ENCODE assay signal across 2 cellular contexts in the genomic region with DNA sequence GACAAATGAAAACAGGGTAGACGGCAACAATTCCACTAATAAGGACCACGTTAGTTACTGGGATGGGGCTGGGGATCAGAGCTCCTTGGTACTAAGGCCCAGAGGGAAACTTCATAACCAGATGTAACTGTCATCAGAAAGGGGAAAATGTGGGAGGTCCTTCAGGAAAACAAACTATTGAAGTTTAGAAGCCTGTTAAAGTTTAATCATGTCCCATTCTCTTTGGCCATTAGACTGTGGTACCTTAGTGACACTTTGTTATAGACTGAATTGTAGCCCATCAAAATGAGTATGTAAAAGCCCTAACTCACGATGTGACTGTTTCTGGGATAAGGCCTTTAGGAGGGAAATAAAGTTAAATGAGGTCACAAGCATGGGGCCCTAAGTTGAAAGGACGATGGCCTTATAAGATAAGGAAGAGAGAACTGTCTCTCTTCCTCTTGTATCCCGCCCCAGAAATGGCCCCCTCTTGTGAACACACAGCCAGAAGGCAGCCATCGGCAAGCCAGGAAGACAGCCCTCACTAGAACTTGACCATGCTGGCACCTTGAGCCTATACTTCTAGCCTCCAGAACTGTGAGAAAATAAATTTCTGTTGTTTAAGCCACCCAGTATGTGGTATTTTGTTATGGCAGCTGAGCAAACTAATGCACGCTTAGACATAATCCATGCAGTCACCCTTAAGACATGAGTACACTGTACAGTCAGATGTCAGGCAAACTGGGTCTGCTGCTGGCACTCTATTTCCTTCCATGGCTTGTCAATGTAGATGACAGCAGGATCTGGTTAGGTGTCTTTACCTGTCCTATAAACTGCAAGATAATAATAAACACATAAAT.
A peak's percentile ranks its signal among the peaks of the same experiment; 100 is the strongest.
TF ChIP-seq lines count a peak whose summit lies in the region.

No MANE protein-coding gene starts in this region.

TF ChIP-seq in liver, 16 proteins besides CTCF, POLR2A, EP300 and RAD21 (continued from another document):
- TF ChIP-seq JUND (IDR thresholded peaks at IDR 0.05) = no peak
- TF ChIP-seq YY1 (IDR thresholded peaks at IDR 0.05) = peak; percentile 84
- no peak for TF ChIP-seq NR2F2 (IDR thresholded peaks at IDR 0.05)
- no peak for TF ChIP-seq FOXA2 (IDR thresholded peaks at IDR 0.05)
- no peak for TF ChIP-seq GABPA (IDR thresholded peaks at IDR 0.05 in 1 of 2, conservative IDR thresholded peaks at IDR 0.05 in 1 of 2)
- TF ChIP-seq, protein P1, sequence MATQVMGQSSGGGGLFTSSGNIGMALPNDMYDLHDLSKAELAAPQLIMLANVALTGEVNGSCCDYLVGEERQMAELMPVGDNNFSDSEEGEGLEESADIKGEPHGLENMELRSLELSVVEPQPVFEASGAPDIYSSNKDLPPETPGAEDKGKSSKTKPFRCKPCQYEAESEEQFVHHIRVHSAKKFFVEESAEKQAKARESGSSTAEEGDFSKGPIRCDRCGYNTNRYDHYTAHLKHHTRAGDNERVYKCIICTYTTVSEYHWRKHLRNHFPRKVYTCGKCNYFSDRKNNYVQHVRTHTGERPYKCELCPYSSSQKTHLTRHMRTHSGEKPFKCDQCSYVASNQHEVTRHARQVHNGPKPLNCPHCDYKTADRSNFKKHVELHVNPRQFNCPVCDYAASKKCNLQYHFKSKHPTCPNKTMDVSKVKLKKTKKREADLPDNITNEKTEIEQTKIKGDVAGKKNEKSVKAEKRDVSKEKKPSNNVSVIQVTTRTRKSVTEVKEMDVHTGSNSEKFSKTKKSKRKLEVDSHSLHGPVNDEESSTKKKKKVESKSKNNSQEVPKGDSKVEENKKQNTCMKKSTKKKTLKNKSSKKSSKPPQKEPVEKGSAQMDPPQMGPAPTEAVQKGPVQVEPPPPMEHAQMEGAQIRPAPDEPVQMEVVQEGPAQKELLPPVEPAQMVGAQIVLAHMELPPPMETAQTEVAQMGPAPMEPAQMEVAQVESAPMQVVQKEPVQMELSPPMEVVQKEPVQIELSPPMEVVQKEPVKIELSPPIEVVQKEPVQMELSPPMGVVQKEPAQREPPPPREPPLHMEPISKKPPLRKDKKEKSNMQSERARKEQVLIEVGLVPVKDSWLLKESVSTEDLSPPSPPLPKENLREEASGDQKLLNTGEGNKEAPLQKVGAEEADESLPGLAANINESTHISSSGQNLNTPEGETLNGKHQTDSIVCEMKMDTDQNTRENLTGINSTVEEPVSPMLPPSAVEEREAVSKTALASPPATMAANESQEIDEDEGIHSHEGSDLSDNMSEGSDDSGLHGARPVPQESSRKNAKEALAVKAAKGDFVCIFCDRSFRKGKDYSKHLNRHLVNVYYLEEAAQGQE (IDR thresholded peaks at IDR 0.05) = peak; percentile 32
- no peak for TF ChIP-seq TAF1 (conservative IDR thresholded peaks at IDR 0.05)
- TF ChIP-seq, protein P2, sequence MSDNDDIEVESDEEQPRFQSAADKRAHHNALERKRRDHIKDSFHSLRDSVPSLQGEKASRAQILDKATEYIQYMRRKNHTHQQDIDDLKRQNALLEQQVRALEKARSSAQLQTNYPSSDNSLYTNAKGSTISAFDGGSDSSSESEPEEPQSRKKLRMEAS (IDR thresholded peaks at IDR 0.05) = no peak
- TF ChIP-seq HNF4A (conservative IDR thresholded peaks at IDR 0.05) = peak; percentile 36 to 50

TF ChIP-seq in WTC11, 78 proteins besides CTCF, POLR2A, EP300 and RAD21:
- TF ChIP-seq, protein P3, sequence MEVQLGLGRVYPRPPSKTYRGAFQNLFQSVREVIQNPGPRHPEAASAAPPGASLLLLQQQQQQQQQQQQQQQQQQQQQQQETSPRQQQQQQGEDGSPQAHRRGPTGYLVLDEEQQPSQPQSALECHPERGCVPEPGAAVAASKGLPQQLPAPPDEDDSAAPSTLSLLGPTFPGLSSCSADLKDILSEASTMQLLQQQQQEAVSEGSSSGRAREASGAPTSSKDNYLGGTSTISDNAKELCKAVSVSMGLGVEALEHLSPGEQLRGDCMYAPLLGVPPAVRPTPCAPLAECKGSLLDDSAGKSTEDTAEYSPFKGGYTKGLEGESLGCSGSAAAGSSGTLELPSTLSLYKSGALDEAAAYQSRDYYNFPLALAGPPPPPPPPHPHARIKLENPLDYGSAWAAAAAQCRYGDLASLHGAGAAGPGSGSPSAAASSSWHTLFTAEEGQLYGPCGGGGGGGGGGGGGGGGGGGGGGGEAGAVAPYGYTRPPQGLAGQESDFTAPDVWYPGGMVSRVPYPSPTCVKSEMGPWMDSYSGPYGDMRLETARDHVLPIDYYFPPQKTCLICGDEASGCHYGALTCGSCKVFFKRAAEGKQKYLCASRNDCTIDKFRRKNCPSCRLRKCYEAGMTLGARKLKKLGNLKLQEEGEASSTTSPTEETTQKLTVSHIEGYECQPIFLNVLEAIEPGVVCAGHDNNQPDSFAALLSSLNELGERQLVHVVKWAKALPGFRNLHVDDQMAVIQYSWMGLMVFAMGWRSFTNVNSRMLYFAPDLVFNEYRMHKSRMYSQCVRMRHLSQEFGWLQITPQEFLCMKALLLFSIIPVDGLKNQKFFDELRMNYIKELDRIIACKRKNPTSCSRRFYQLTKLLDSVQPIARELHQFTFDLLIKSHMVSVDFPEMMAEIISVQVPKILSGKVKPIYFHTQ (CRISPR knock-in tag; IDR thresholded peaks at IDR 0.05) = no peak
- TF ChIP-seq MXD4 (CRISPR knock-in tag; IDR thresholded peaks at IDR 0.05; ENCODE audit: borderline replicate concordance) (no peak), RORB (CRISPR knock-in tag; IDR thresholded peaks at IDR 0.05) (no peak), RELA (CRISPR knock-in tag; IDR thresholded peaks at IDR 0.05; ENCODE audit: borderline replicate concordance) (no peak), ZNF396 (CRISPR knock-in tag; IDR thresholded peaks at IDR 0.05; ENCODE audit: borderline replicate concordance) (no peak), SP1 (CRISPR knock-in tag; conservative IDR thresholded peaks at IDR 0.05) (no peak), FOXJ3 (CRISPR knock-in tag; IDR thresholded peaks at IDR 0.05; ENCODE audit: borderline replicate concordance) (no peak), NR2C2 (CRISPR knock-in tag; IDR thresholded peaks at IDR 0.05) (no peak), ETV6 (CRISPR knock-in tag; IDR thresholded peaks at IDR 0.05) (no peak), ZNF121 (CRISPR knock-in tag; IDR thresholded peaks at IDR 0.05) (no peak), ZNF219 (CRISPR knock-in tag; IDR thresholded peaks at IDR 0.05; ENCODE audit: borderline replicate concordance) (no peak), TEAD4 (CRISPR knock-in tag; IDR thresholded peaks at IDR 0.05) (no peak)
- TF ChIP-seq, protein P4, sequence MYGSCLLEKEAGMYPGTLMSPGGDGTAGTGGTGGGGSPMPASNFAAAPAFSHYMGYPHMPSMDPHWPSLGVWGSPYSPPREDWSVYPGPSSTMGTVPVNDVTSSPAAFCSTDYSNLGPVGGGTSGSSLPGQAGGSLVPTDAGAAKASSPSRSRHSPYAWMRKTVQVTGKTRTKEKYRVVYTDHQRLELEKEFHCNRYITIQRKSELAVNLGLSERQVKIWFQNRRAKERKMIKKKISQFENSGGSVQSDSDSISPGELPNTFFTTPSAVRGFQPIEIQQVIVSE (CRISPR knock-in tag; IDR thresholded peaks at IDR 0.05; ENCODE audit: borderline replicate concordance) = no peak
- TF ChIP-seq, protein P5, sequence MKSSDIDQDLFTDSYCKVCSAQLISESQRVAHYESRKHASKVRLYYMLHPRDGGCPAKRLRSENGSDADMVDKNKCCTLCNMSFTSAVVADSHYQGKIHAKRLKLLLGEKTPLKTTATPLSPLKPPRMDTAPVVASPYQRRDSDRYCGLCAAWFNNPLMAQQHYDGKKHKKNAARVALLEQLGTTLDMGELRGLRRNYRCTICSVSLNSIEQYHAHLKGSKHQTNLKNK (CRISPR knock-in tag; IDR thresholded peaks at IDR 0.05) = no peak
- TF ChIP-seq, protein P6, sequence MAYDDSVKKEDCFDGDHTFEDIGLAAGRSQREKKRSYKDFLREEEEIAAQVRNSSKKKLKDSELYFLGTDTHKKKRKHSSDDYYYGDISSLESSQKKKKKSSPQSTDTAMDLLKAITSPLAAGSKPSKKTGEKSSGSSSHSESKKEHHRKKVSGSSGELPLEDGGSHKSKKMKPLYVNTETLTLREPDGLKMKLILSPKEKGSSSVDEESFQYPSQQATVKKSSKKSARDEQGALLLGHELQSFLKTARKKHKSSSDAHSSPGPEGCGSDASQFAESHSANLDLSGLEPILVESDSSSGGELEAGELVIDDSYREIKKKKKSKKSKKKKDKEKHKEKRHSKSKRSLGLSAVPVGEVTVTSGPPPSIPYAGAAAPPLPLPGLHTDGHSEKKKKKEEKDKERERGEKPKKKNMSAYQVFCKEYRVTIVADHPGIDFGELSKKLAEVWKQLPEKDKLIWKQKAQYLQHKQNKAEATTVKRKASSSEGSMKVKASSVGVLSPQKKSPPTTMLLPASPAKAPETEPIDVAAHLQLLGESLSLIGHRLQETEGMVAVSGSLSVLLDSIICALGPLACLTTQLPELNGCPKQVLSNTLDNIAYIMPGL (CRISPR knock-in tag; IDR thresholded peaks at IDR 0.05) = no peak
- TF ChIP-seq, protein P7, sequence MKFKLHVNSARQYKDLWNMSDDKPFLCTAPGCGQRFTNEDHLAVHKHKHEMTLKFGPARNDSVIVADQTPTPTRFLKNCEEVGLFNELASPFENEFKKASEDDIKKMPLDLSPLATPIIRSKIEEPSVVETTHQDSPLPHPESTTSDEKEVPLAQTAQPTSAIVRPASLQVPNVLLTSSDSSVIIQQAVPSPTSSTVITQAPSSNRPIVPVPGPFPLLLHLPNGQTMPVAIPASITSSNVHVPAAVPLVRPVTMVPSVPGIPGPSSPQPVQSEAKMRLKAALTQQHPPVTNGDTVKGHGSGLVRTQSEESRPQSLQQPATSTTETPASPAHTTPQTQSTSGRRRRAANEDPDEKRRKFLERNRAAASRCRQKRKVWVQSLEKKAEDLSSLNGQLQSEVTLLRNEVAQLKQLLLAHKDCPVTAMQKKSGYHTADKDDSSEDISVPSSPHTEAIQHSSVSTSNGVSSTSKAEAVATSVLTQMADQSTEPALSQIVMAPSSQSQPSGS (CRISPR knock-in tag; IDR thresholded peaks at IDR 0.05; ENCODE audit: borderline replicate concordance, low read depth) = no peak
